9 cellular contexts compared by ENCODE assay signal in genomic region chr16:67199011-67199807, GRCh38. TPM values are rescaled to one million over a fixed set of nuclear protein-coding genes. Genes with fewer than 3 reads are reported as not detected.
DNase-seq lines count a peak whose midpoint lies in the region; ATAC-seq and TF ChIP-seq lines count a peak whose summit lies in the region.
"Had no signal": no experiment of that assay in that cellular context is flagged by ENCODE, and none has a peak within 500 bp of the region (broad histone marks: within the 10 kb centered on the region; RNA-seq: fewer than 3 reads in every experiment).

ELMO3 (plus strand) TSS chr16:67199131; CDS start chr16:67199327, 196 bp downstream.

- TF ChIP-seq POLR2A in body of pancreas (IDR thresholded peaks at IDR 0.05) (peak; percentile 65 to 75 (median 74)), suprapubic skin (IDR thresholded peaks at IDR 0.05) (no peak)

- 15 to 24% methylated on average over 6 to 59 of the region's 61 CpGs for WGBS in body of pancreas, 2 donors
- WGBS in suprapubic skin: 30% methylated on average over 20 of the region's 61 CpGs

- TF ChIP-seq CTCF in body of pancreas (IDR thresholded peaks at IDR 0.05) (peak; percentile 39 to 80 (median 68)), suprapubic skin (IDR thresholded peaks at IDR 0.05) (peak in 1 of 2 donors; percentile 58), GM13977 (IDR thresholded peaks at IDR 0.05; ENCODE audit: extremely low read depth, insufficient read depth, missing control alignments) (no peak)

- H3K36me3 Mint-ChIP-seq in natural killer cell treated with Interleukin-12 subunit alpha and Interleukin-12 subunit beta and Interleukin-15 and Interleukin-18, amount 100 ng/mL, for 72 hours: peaks cover 17% of the 10 kb centered on the region

- H3K27me3 ChIP-seq in HUES6 (ENCODE audit: control insufficient read depth, insufficient read depth, low read length): no peaks in the 10 kb centered on the region
- H3K27me3 ChIP-seq in body of pancreas: no peaks in the 10 kb centered on the region
- no peaks in the 10 kb centered on the region for H3K27me3 ChIP-seq in suprapubic skin
- H3K27me3 ChIP-seq: gastrocnemius medialis had no signal

- ATAC-seq in body of pancreas: peak; percentile 83
- no peak for ATAC-seq in natural killer cell treated with Interleukin-12 subunit alpha and Interleukin-12 subunit beta and Interleukin-15 and Interleukin-18, amount 100 ng/mL, for 72 hours
- no peak for ATAC-seq in HG03432 (IDR thresholded peaks at IDR 0.05; ENCODE audit: unreplicated experiment)

- H3K27me3 Mint-ChIP-seq in natural killer cell treated with Interleukin-12 subunit alpha and Interleukin-12 subunit beta and Interleukin-15 and Interleukin-18, amount 100 ng/mL, for 72 hours: no peaks in the 10 kb centered on the region

- H3K27ac Mint-ChIP-seq in natural killer cell treated with Interleukin-12 subunit alpha and Interleukin-12 subunit beta and Interleukin-15 and Interleukin-18, amount 100 ng/mL, for 72 hours: no peak within 1 kb of the TSS
- H3K27ac Mint-ChIP-seq: T-helper 1 cell treated with Interleukin-12 subunit alpha and Interleukin-12 subunit beta and Interleukin-4 antibody, amounts not matched to agents 30 μg/mL and 1 μg/mL, for 36 hours had no signal

- H3K9me3 ChIP-seq in HUES6 (ENCODE audit: control insufficient read depth, insufficient read depth, low read depth, low read length) (no peaks in the 10 kb centered on the region), body of pancreas (no peaks in the 10 kb centered on the region), suprapubic skin (no peaks in the 10 kb centered on the region)
- H3K9me3 ChIP-seq: gastrocnemius medialis had no signal

- H3K4me3 ChIP-seq in HUES6 (ENCODE audit: low read depth, low read length) (peak within 1 kb of the TSS; percentile 92), body of pancreas (peak within 1 kb of the TSS; percentile 49 to 93), suprapubic skin (peak within 1 kb of the TSS; percentile 59)
- H3K4me3 ChIP-seq: gastrocnemius medialis had no signal

- H3K27ac ChIP-seq in HUES6 (ENCODE audit: low read depth, low read length): no peak within 1 kb of the TSS; the same call in 1 of the 2 replicates
- H3K27ac ChIP-seq in body of pancreas: peak within 1 kb of the TSS; percentile 67 to 88 (median 76)
- peak within 1 kb of the TSS; percentile 82 for H3K27ac ChIP-seq in suprapubic skin

- in situ Hi-C loops in GM13977 (cut with MboI; ENCODE audit: low pct_unique_long_range_greater_than_20kb, low sequenced_read_pairs, unreplicated experiment): no loop called here

- no peak within 1 kb of the TSS for H3K4me3 Mint-ChIP-seq in natural killer cell treated with Interleukin-12 subunit alpha and Interleukin-12 subunit beta and Interleukin-15 and Interleukin-18, amount 100 ng/mL, for 72 hours
- H3K4me3 Mint-ChIP-seq: T-helper 1 cell treated with Interleukin-12 subunit alpha and Interleukin-12 subunit beta and Interleukin-4 antibody, amounts not matched to agents 30 μg/mL and 1 μg/mL, for 36 hours had no signal

- no peak for TF ChIP-seq EP300 in suprapubic skin (IDR thresholded peaks at IDR 0.05)

- H3K4me1 Mint-ChIP-seq in natural killer cell treated with Interleukin-12 subunit alpha and Interleukin-12 subunit beta and Interleukin-15 and Interleukin-18, amount 100 ng/mL, for 72 hours (ENCODE audit: low read depth in 2 of 2): peaks cover 15 to 18% of the 10 kb centered on the region in 2 donors

- H3K9me3 Mint-ChIP-seq in natural killer cell treated with Interleukin-12 subunit alpha and Interleukin-12 subunit beta and Interleukin-15 and Interleukin-18, amount 100 ng/mL, for 72 hours: no peaks in the 10 kb centered on the region
- H3K9me3 Mint-ChIP-seq: T-helper 1 cell treated with Interleukin-12 subunit alpha and Interleukin-12 subunit beta and Interleukin-4 antibody, amounts not matched to agents 30 μg/mL and 1 μg/mL, for 36 hours had no signal

- intact Hi-C loops in body of pancreas (cut with DNase I): no loop called here

- peaks cover 70% of the 10 kb centered on the region for H3K36me3 ChIP-seq in HUES6 (ENCODE audit: control insufficient read depth, insufficient read depth, low read length)
- H3K36me3 ChIP-seq in body of pancreas (replicated peaks in 1 of 2; ENCODE audit: insufficient read depth in 1 of 2, low read depth in 2 of 2): peaks cover 28 to 49% of the 10 kb centered on the region in 2 donors
- H3K36me3 ChIP-seq in suprapubic skin: peaks cover 71% of the 10 kb centered on the region

- peak; percentile 79 to 85 (median 82) for DNase-seq in body of pancreas
- DNase-seq in islet precursor cell: peak; percentile 95
- DNase-seq in suprapubic skin (ENCODE audit: low spot score in 2 of 2): no peak
- DNase-seq in natural killer cell treated with Interleukin-12 subunit alpha and Interleukin-12 subunit beta and Interleukin-15 and Interleukin-18, amount 100 ng/mL, for 72 hours (ENCODE audit: low spot score): no peak
- DNase-seq in GM13977 (ENCODE audit: low spot score): no peak

- peak within 1 kb of the TSS; percentile 76 for H3K9ac ChIP-seq in HUES6 (ENCODE audit: low read length)

- peaks cover 4% of the 10 kb centered on the region; the same call in 1 of the 2 replicates for H3K4me1 ChIP-seq in HUES6 (ENCODE audit: control insufficient read depth, insufficient read depth, low read length)
- H3K4me1 ChIP-seq in body of pancreas: peaks cover 28% of the 10 kb centered on the region
- peaks cover 34% of the 10 kb centered on the region for H3K4me1 ChIP-seq in suprapubic skin

RNA-seq across cellular contexts. Expression of gene ELMO3, which starts in this region (rescaled TPM):
- total RNA-seq in body of pancreas (10 to 100 TPM; 24.1 to 40.5 TPM), suprapubic skin (10 to 100 TPM; 48.0 to 77.6 (median 56.7) TPM)
- total RNA-seq in natural killer cell treated with Interleukin-12 subunit alpha and Interleukin-12 subunit beta and Interleukin-15 and Interleukin-18, amount 100 ng/mL, for 72 hours: 10 to 100 TPM in 1 of 2 donors, 1 to 10 TPM in 1; 3.6 to 13.9 TPM

Comparison
In these comparisons a context has a peak if more than half of its experiments do, and no peak if none do; other contexts are left out.
1. DNase-seq: peak in body of pancreas (4 of 4) and islet precursor cell (single experiment); none in suprapubic skin (0 of 2), natural killer cell treated with Interleukin-12 subunit alpha and Interleukin-12 subunit beta and Interleukin-15 and Interleukin-18, amount 100 ng/mL, for 72 hours (single experiment) and GM13977 (single experiment).
2. POLR2A ChIP-seq: peak in body of pancreas (3 of 3); none in suprapubic skin (0 of 2).
3. Peak in every context shown above with its lines, with median percentiles within 50 percentile points of each other: H3K4me3 ChIP-seq.